ENCODE assay signal across 8 cellular contexts in genomic region chr1:25232866-25233784, GRCh38. TPM values are rescaled to one million over a fixed set of nuclear protein-coding genes. Genes with fewer than 3 reads are reported as not detected.
A peak's percentile ranks its signal among the peaks of the same experiment; 100 is the strongest.
DNase-seq lines count a peak whose midpoint lies in the region; ATAC-seq and TF ChIP-seq lines count a peak whose summit lies in the region.

No MANE protein-coding gene starts in this region.

- no peak overlapping the region for H2AK5ac ChIP-seq in mesenchymal stem cell (ENCODE audit: low read length, severe bottlenecking)

- H3K27ac ChIP-seq in endodermal cell (ENCODE audit: low read depth, low read length) (peak overlapping the region; percentile 79), mesenchymal stem cell (ENCODE audit: low read length, poor library complexity, severe bottlenecking) (peak overlapping the region; percentile 84)

- H3K36me3 Mint-ChIP-seq in endodermal cell (ENCODE audit: low read depth), result peaks cover 27% of the 10 kb centered on the region
- H3K36me3 Mint-ChIP-seq in stimulated activated effector memory CD8-positive, alpha-beta T cell treated with anti-CD3 and anti-CD28 coated beads, Interleukin-12 subunit alpha, Interleukin-12 subunit beta, amount 100 ng/mL, for 72 hours, result no peaks in the 10 kb centered on the region

- H3K4me1 ChIP-seq in endodermal cell (ENCODE audit: control insufficient read depth, insufficient read depth, low read length), result no peaks in the 10 kb centered on the region
- H3K4me1 ChIP-seq in mesenchymal stem cell (ENCODE audit: control insufficient read depth, insufficient read depth, low read depth, low read length), result peaks cover 7% of the 10 kb centered on the region

- WGBS in endodermal cell (ENCODE audit: insufficient coverage in 1 of 2, insufficient read length in 1 of 2), 2 experiments, result 0 to 23% methylated on average over 10 to 13 of the region's 13 CpGs
- 23% methylated on average over 13 of the region's 13 CpGs for WGBS in mesenchymal stem cell

- H3K9ac ChIP-seq in endodermal cell (ENCODE audit: extremely low read depth, low read length, poor library complexity, severe bottlenecking) (peak overlapping the region; percentile 83), mesenchymal stem cell (ENCODE audit: low read length) (peak overlapping the region; percentile 99)

- H4K8ac ChIP-seq in mesenchymal stem cell (ENCODE audit: low read length), result peak overlapping the region; percentile 66

- no peak overlapping the region for H2AFZ ChIP-seq in mesenchymal stem cell (ENCODE audit: low read depth, low read length)

- H4K91ac ChIP-seq in mesenchymal stem cell (ENCODE audit: low read length), result peak overlapping the region; percentile 43

- H2BK120ac ChIP-seq in mesenchymal stem cell (ENCODE audit: low read depth, low read length), result peak overlapping the region; percentile 67

- peaks cover 25% of the 10 kb centered on the region for H3K79me1 ChIP-seq in mesenchymal stem cell (replicated peaks; ENCODE audit: low read length, poor library complexity, severe bottlenecking)

- H3K4me2 ChIP-seq in mesenchymal stem cell (ENCODE audit: low read length, poor library complexity, severe bottlenecking), result peak overlapping the region; percentile 70

- peak overlapping the region; percentile 84 for H3K4me3 ChIP-seq in endodermal cell (ENCODE audit: low read length)
- peak overlapping the region; percentile 58 to 94 for H3K4me3 ChIP-seq in mesenchymal stem cell (ENCODE audit: insufficient read depth in 1 of 2, low read depth in 1 of 2, low read length in 2 of 2)

- no peak overlapping the region for H3K27ac Mint-ChIP-seq in endodermal cell
- no peak overlapping the region for H3K27ac Mint-ChIP-seq in stimulated activated effector memory CD8-positive, alpha-beta T cell treated with anti-CD3 and anti-CD28 coated beads, Interleukin-12 subunit alpha, Interleukin-12 subunit beta, amount 100 ng/mL, for 72 hours

- peak; percentile 45 for DNase-seq in activated gamma-delta T cell treated with Interleukin-2 at 50 U/mL for 16 hours
- DNase-seq in activated gamma-delta T cell (lab: John Stamatoyannopoulos, UW), result no peak
- DNase-seq in NCI-H345 (lab: John Stamatoyannopoulos, UW), result peak; percentile 62
- DNase-seq in activated CD4-positive, alpha-beta T cell treated with anti-CD3 and anti-CD28 coated beads, Interleukin-2, amount 50 U/mL, for 24 hours (ENCODE audit: low read depth in 1 of 2, low spot score in 1 of 2), result peak; percentile 19 to 56
- peak; percentile 93 for DNase-seq in endodermal cell
- peak; percentile 95 for DNase-seq in mesenchymal stem cell
- peak in 1 of 2 donors; percentile 79 for DNase-seq in stimulated activated effector memory CD8-positive, alpha-beta T cell treated with anti-CD3 and anti-CD28 coated beads, Interleukin-12 subunit alpha, Interleukin-12 subunit beta, amount 100 ng/mL, for 72 hours (ENCODE audit: low spot score in 2 of 2)

- ATAC-seq in HG02938 (IDR thresholded peaks at IDR 0.05; ENCODE audit: unreplicated experiment), result peak; percentile 53
- peak; percentile 85 for ATAC-seq in stimulated activated effector memory CD8-positive, alpha-beta T cell treated with anti-CD3 and anti-CD28 coated beads, Interleukin-12 subunit alpha, Interleukin-12 subunit beta, amount 100 ng/mL, for 72 hours

- H3K36me3 ChIP-seq in endodermal cell (ENCODE audit: control insufficient read depth, insufficient read depth, low read length) (peaks cover 22% of the 10 kb centered on the region), mesenchymal stem cell (ENCODE audit: control insufficient read depth in 1 of 2, insufficient read depth in 2 of 2, low read depth in 1 of 2, low read length in 2 of 2) (peaks cover 13 to 37% of the 10 kb centered on the region in 2 experiments)

- no peak for TF ChIP-seq CTCF in endodermal cell (conservative IDR thresholded peaks at IDR 0.05)

- peaks cover 12% of the 10 kb centered on the region for H3K4me1 Mint-ChIP-seq in endodermal cell
- peaks cover 29% of the 10 kb centered on the region for H3K4me1 Mint-ChIP-seq in stimulated activated effector memory CD8-positive, alpha-beta T cell treated with anti-CD3 and anti-CD28 coated beads, Interleukin-12 subunit alpha, Interleukin-12 subunit beta, amount 100 ng/mL, for 72 hours

- H3K4ac ChIP-seq in mesenchymal stem cell (ENCODE audit: low read depth in 1 of 2, low read length in 2 of 2), result peak overlapping the region in 1 of 2 experiments; percentile 75

- no peaks in the 10 kb centered on the region for H3K27me3 Mint-ChIP-seq in endodermal cell (ENCODE audit: insufficient read depth)

- no peak overlapping the region for H3K4me3 Mint-ChIP-seq in endodermal cell
- no peak overlapping the region for H3K4me3 Mint-ChIP-seq in stimulated activated effector memory CD8-positive, alpha-beta T cell treated with anti-CD3 and anti-CD28 coated beads, Interleukin-12 subunit alpha, Interleukin-12 subunit beta, amount 100 ng/mL, for 72 hours

- H3K27me3 ChIP-seq in endodermal cell (ENCODE audit: control insufficient read depth, insufficient read depth, low read length, poor library complexity, severe bottlenecking) (no peaks in the 10 kb centered on the region), mesenchymal stem cell (ENCODE audit: control insufficient read depth in 1 of 2, insufficient read depth in 1 of 2, low read length in 2 of 2) (no peaks in the 10 kb centered on the region)

- no peak overlapping the region for H3K23ac ChIP-seq in mesenchymal stem cell (ENCODE audit: low read length in 2 of 2)

- no peak overlapping the region for H3K14ac ChIP-seq in mesenchymal stem cell (ENCODE audit: low read length in 2 of 2)

- no peak overlapping the region for H2BK15ac ChIP-seq in mesenchymal stem cell (ENCODE audit: low read depth, poor library complexity, severe bottlenecking)

- peak overlapping the region; percentile 66 for H2BK5ac ChIP-seq in mesenchymal stem cell (ENCODE audit: low read depth, low read length, poor library complexity, severe bottlenecking)

- peak overlapping the region; percentile 85 to 94 for H3K18ac ChIP-seq in mesenchymal stem cell (ENCODE audit: low read depth in 1 of 2, low read length in 2 of 2)

- H3K9me3 ChIP-seq in endodermal cell (ENCODE audit: control insufficient read depth, low read length) (no peaks in the 10 kb centered on the region), mesenchymal stem cell (ENCODE audit: control insufficient read depth, low read length) (no peaks in the 10 kb centered on the region)

- H3K9me3 Mint-ChIP-seq in endodermal cell, result no peaks in the 10 kb centered on the region
- H3K9me3 Mint-ChIP-seq in stimulated activated effector memory CD8-positive, alpha-beta T cell treated with anti-CD3 and anti-CD28 coated beads, Interleukin-12 subunit alpha, Interleukin-12 subunit beta, amount 100 ng/mL, for 72 hours, result no peaks in the 10 kb centered on the region

- H2BK12ac ChIP-seq in mesenchymal stem cell (ENCODE audit: low read length in 2 of 2), result no peak overlapping the region

RNA-seq across cellular contexts. Expression of gene SYF2, which starts 0.8 kb away (rescaled TPM):
- 10 to 100 TPM; 36.4 to 38.0 TPM for total RNA-seq in endodermal cell
- polyA plus RNA-seq in endodermal cell (2013, experiment 1 of 2), result 51.9 TPM
- polyA plus RNA-seq in endodermal cell (2013, experiment 2 of 2), result 53.0 TPM
- polyA plus RNA-seq in mesenchymal stem cell (2013, experiment 1 of 2), result 74.2 TPM
- polyA plus RNA-seq in mesenchymal stem cell (2013, experiment 2 of 2), result 74.8 TPM

RNA-seq across cellular contexts. Expression of gene RSRP1, which starts 14.1 kb away (rescaled TPM):
- 10 to 100 TPM; 90.3 to 92.5 TPM for total RNA-seq in endodermal cell
- 70.9 TPM for polyA plus RNA-seq in endodermal cell (2013, experiment 1 of 2)
- polyA plus RNA-seq in endodermal cell (2013, experiment 2 of 2), result 67.3 TPM
- polyA plus RNA-seq in mesenchymal stem cell (2013, experiment 1 of 2), result 41.2 TPM
- polyA plus RNA-seq in mesenchymal stem cell (2013, experiment 2 of 2), result 41.3 TPM

RNA-seq across cellular contexts. Expression of gene RHD, which starts 39.2 kb away (rescaled TPM):
- total RNA-seq in endodermal cell, result not detected
- not detected for polyA plus RNA-seq in endodermal cell (2013, experiment 1 of 2)
- polyA plus RNA-seq in endodermal cell (2013, experiment 2 of 2), result not detected
- polyA plus RNA-seq in mesenchymal stem cell (2013, experiment 1 of 2), result not detected
- not detected for polyA plus RNA-seq in mesenchymal stem cell (2013, experiment 2 of 2)
